ENCODE assay signal across 19 cellular contexts in genomic region chr9:13459071-13459470, GRCh38.
DNase-seq lines count a peak whose midpoint lies in the region; ATAC-seq and TF ChIP-seq lines count a peak whose summit lies in the region.
"Had no signal": no experiment of that assay in that cellular context is flagged by ENCODE, and none has a peak within 500 bp of the region (broad histone marks: within the 10 kb centered on the region; RNA-seq: fewer than 3 reads in every experiment).

No MANE protein-coding gene starts in this region.

- H3K4me1 ChIP-seq in breast epithelium = no peaks in the 10 kb centered on the region
- H3K4me1 ChIP-seq in RWPE2 (ENCODE audit: insufficient read depth, poor library complexity, severe bottlenecking) = peaks cover 4% of the 10 kb centered on the region
- H3K4me1 ChIP-seq: A549, Caco-2 had no signal

- H3K4me3 Mint-ChIP-seq in MCF 10A (ENCODE audit: unreplicated experiment) (no peak overlapping the region), immature natural killer cell (no peak overlapping the region)
- H3K4me3 Mint-ChIP-seq in activated T-cell treated with anti-CD3 and anti-CD28 coated beads, Interleukin-2, amount 50 U/mL, for 4 hours = no peak overlapping the region
- H3K4me3 Mint-ChIP-seq: CD4-positive, alpha-beta T cell; HFFc6 had no signal

- no peak for TF ChIP-seq POLR2A in breast epithelium (IDR thresholded peaks at IDR 0.05)

- H3K36me3 Mint-ChIP-seq in MCF 10A (ENCODE audit: insufficient read depth, unreplicated experiment) (peaks cover 6% of the 10 kb centered on the region), immature natural killer cell (no peaks in the 10 kb centered on the region)
- no peaks in the 10 kb centered on the region for H3K36me3 Mint-ChIP-seq in activated T-cell treated with anti-CD3 and anti-CD28 coated beads, Interleukin-2, amount 50 U/mL, for 4 hours (ENCODE audit: insufficient read depth)

- H3K4me1 Mint-ChIP-seq in MCF 10A (ENCODE audit: insufficient read depth, unreplicated experiment) (no peaks in the 10 kb centered on the region), immature natural killer cell (no peaks in the 10 kb centered on the region)
- no peaks in the 10 kb centered on the region for H3K4me1 Mint-ChIP-seq in activated T-cell treated with anti-CD3 and anti-CD28 coated beads, Interleukin-2, amount 50 U/mL, for 4 hours (ENCODE audit: low read depth)

- H3K9me3 Mint-ChIP-seq in MCF 10A (ENCODE audit: unreplicated experiment) = no peaks in the 10 kb centered on the region
- H3K9me3 Mint-ChIP-seq in immature natural killer cell = peaks cover 4 to 31% (median 14%) of the 10 kb centered on the region in 6 donors
- peaks cover 6% of the 10 kb centered on the region for H3K9me3 Mint-ChIP-seq in activated T-cell treated with anti-CD3 and anti-CD28 coated beads, Interleukin-2, amount 50 U/mL, for 4 hours
- H3K9me3 Mint-ChIP-seq: HFFc6 had no signal

- H3K36me3 ChIP-seq in breast epithelium (no peaks in the 10 kb centered on the region), RWPE2 (ENCODE audit: low read depth) (no peaks in the 10 kb centered on the region)

- H3K4me3 ChIP-seq in breast epithelium = no peak overlapping the region
- no peak overlapping the region for H3K4me3 ChIP-seq in RWPE2 (ENCODE audit: severe bottlenecking)
- H3K4me3 ChIP-seq: A549 had no signal

- DNase-seq in MCF 10A (ENCODE audit: unreplicated experiment) (peak; percentile 45), breast epithelium (ENCODE audit: low spot score in 2 of 2) (no peak), RWPE2 (ENCODE audit: low spot score) (no peak), dermis blood vessel endothelial cell (peak; percentile 12), kidney tubule cell (ENCODE audit: low spot score) (peak; percentile 46), immature natural killer cell (no peak)
- no peak for DNase-seq in activated T-cell treated with anti-CD3 and anti-CD28 coated beads, Interleukin-2, amount 50 U/mL, for 4 hours
- DNase-seq: AML-193; Caco-2; CD4-positive, alpha-beta T cell; GF-D8; GOT3; H7; HFFc6 had no signal

- CTCF ChIA-PET in MCF 10A (lab: Yijun Ruan, JAX) = interaction anchor here (0.6 to 1.1 kb wide), 2 partner anchors 11 to 95 kb away, joined by 3 read pairs; no protein-coding TSS in a partner anchor

- H3K27me3 Mint-ChIP-seq in MCF 10A (ENCODE audit: insufficient read depth, unreplicated experiment) (no peaks in the 10 kb centered on the region), immature natural killer cell (ENCODE audit: low read depth in 3 of 3) (no peaks in the 10 kb centered on the region)
- no peaks in the 10 kb centered on the region for H3K27me3 Mint-ChIP-seq in activated T-cell treated with anti-CD3 and anti-CD28 coated beads, Interleukin-2, amount 50 U/mL, for 4 hours (ENCODE audit: low read depth)
- H3K27me3 Mint-ChIP-seq: CD4-positive, alpha-beta T cell had no signal

- no peaks in the 10 kb centered on the region for H3K9me3 ChIP-seq in breast epithelium
- no peaks in the 10 kb centered on the region for H3K9me3 ChIP-seq in RWPE2 (ENCODE audit: severe bottlenecking)
- H3K9me3 ChIP-seq: A549, Caco-2 had no signal

- no peaks in the 10 kb centered on the region for H3K27me3 ChIP-seq in breast epithelium
- no peaks in the 10 kb centered on the region for H3K27me3 ChIP-seq in RWPE2 (ENCODE audit: insufficient read depth, poor library complexity, severe bottlenecking)

- intact Hi-C loops in MCF 10A (cut with micrococcal nuclease) = no loop called here
- intact Hi-C loops in breast epithelium (cut with DNase I; ENCODE audit: low total_unique reads) = no loop called here

- POLR2A ChIA-PET in MCF 10A (lab: Yijun Ruan, JAX) = interaction anchor here (0.7 kb wide), 1 partner anchor 11 kb away, joined by 3 read pairs; no protein-coding TSS in a partner anchor

- H3K27ac Mint-ChIP-seq in MCF 10A (ENCODE audit: low read depth, unreplicated experiment) = no peak overlapping the region
- no peak overlapping the region for H3K27ac Mint-ChIP-seq in immature natural killer cell
- H3K27ac Mint-ChIP-seq: CD4-positive, alpha-beta T cell; HFFc6 had no signal

- no TSS peak for BruUV-seq in MCF 10A (replicated peaks; lab: Mats Ljungman, UMichigan)

- ATAC-seq in RWPE2 (ENCODE audit: low read depth) (0 out of 3 replicates have a peak, but pooled peaks have one; percentile 42), HG02763 (IDR thresholded peaks at IDR 0.05; ENCODE audit: unreplicated experiment) (no peak)
- ATAC-seq in activated T-cell treated with anti-CD3 and anti-CD28 coated beads, Interleukin-2, amount 50 U/mL, for 4 hours = no peak
- ATAC-seq: A549, HCT116 had no signal

- TF ChIP-seq CTCF in MCF 10A (IDR thresholded peaks at IDR 0.05; ENCODE audit: unreplicated experiment) (no peak), breast epithelium (IDR thresholded peaks at IDR 0.05) (no peak), RWPE2 (IDR thresholded peaks at IDR 0.05; ENCODE audit: poor library complexity, severe bottlenecking) (no peak)

- no peak overlapping the region for H3K27ac ChIP-seq in breast epithelium
- H3K27ac ChIP-seq in RWPE2 (ENCODE audit: poor library complexity, severe bottlenecking) = no peak overlapping the region
- H3K27ac ChIP-seq: 22Rv1, A549, C4-2B had no signal

Comparison
In these comparisons a context has a peak if more than half of its experiments do, and no peak if none do; other contexts are left out.
1. DNase-seq: peak in MCF 10A (single experiment), dermis blood vessel endothelial cell (single experiment) and kidney tubule cell (single experiment); none in breast epithelium (0 of 2), RWPE2 (single experiment), immature natural killer cell (0 of 3) and activated T-cell treated with anti-CD3 and anti-CD28 coated beads, Interleukin-2, amount 50 U/mL, for 4 hours (single experiment).